In the genomic region with DNA sequence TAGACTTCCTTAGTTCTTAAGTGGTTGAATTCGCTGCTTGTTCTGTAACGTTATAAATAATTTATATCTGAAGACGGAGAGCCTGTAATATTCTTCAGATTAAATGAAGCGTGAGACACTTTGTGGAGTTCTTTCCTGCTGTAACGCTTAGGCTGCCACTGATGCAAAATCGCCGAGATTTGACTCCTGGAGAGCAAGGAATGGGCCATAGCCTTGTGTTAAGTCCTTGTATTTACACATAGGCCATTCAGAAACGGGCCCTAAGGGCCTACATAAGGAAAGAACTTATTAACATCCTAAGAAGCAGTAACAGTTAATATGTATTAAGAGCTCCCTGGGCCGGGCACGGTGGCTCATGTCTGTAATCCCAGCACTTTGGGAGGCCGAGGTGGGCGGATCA, we compare ENCODE assay signal across 2 cellular contexts.
TF ChIP-seq lines count a peak whose summit lies in the region.

No MANE protein-coding gene starts in this region.

TF ChIP-seq in SK-N-SH, 30 proteins besides CTCF, POLR2A, EP300 and RAD21 (continued from another document):
- TF ChIP-seq, protein P1, sequence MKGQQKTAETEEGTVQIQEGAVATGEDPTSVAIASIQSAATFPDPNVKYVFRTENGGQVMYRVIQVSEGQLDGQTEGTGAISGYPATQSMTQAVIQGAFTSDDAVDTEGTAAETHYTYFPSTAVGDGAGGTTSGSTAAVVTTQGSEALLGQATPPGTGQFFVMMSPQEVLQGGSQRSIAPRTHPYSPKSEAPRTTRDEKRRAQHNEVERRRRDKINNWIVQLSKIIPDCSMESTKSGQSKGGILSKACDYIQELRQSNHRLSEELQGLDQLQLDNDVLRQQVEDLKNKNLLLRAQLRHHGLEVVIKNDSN (IDR thresholded peaks at IDR 0.05; ENCODE audit: borderline replicate concordance, low read depth) = no peak
- TF ChIP-seq GABPA (IDR thresholded peaks at IDR 0.05; ENCODE audit: low read depth) = no peak
- TF ChIP-seq, protein P2, sequence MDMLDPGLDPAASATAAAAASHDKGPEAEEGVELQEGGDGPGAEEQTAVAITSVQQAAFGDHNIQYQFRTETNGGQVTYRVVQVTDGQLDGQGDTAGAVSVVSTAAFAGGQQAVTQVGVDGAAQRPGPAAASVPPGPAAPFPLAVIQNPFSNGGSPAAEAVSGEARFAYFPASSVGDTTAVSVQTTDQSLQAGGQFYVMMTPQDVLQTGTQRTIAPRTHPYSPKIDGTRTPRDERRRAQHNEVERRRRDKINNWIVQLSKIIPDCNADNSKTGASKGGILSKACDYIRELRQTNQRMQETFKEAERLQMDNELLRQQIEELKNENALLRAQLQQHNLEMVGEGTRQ (IDR thresholded peaks at IDR 0.05; ENCODE audit: borderline replicate concordance, low read depth, low read length) = no peak
- no peak for TF ChIP-seq EZH2phosphoT487 (IDR thresholded peaks at IDR 0.05; ENCODE audit: borderline replicate concordance, low read depth)
- no peak for TF ChIP-seq TCF12 (IDR thresholded peaks at IDR 0.05)
- TF ChIP-seq, protein P3, sequence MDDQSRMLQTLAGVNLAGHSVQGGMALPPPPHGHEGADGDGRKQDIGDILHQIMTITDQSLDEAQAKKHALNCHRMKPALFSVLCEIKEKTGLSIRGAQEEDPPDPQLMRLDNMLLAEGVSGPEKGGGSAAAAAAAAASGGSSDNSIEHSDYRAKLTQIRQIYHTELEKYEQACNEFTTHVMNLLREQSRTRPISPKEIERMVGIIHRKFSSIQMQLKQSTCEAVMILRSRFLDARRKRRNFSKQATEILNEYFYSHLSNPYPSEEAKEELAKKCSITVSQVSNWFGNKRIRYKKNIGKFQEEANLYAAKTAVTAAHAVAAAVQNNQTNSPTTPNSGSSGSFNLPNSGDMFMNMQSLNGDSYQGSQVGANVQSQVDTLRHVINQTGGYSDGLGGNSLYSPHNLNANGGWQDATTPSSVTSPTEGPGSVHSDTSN (IDR thresholded peaks at IDR 0.05) = no peak
- TF ChIP-seq, protein P4, sequence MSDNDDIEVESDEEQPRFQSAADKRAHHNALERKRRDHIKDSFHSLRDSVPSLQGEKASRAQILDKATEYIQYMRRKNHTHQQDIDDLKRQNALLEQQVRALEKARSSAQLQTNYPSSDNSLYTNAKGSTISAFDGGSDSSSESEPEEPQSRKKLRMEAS (IDR thresholded peaks at IDR 0.05; ENCODE audit: low read depth) = no peak
- TF ChIP-seq, protein P5, sequence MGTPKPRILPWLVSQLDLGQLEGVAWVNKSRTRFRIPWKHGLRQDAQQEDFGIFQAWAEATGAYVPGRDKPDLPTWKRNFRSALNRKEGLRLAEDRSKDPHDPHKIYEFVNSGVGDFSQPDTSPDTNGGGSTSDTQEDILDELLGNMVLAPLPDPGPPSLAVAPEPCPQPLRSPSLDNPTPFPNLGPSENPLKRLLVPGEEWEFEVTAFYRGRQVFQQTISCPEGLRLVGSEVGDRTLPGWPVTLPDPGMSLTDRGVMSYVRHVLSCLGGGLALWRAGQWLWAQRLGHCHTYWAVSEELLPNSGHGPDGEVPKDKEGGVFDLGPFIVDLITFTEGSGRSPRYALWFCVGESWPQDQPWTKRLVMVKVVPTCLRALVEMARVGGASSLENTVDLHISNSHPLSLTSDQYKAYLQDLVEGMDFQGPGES (IDR thresholded peaks at IDR 0.05; ENCODE audit: low read depth, low read length) = no peak
- TF ChIP-seq TEAD4 (IDR thresholded peaks at IDR 0.05; ENCODE audit: borderline replicate concordance, insufficient read depth) = no peak
- TF ChIP-seq NFIC (IDR thresholded peaks at IDR 0.05; ENCODE audit: borderline replicate concordance) = no peak
- TF ChIP-seq SIN3A (IDR thresholded peaks at IDR 0.05; ENCODE audit: borderline replicate concordance, low read depth, low read length) = no peak
- TF ChIP-seq POLR2AphosphoS5 (IDR thresholded peaks at IDR 0.05; ENCODE audit: low read depth, low read length) = no peak

TF ChIP-seq in SK-N-SH treated with all-trans-retinoic acid at 6 μM for 48 hours, 23 proteins besides CTCF, POLR2A, EP300 and RAD21 (continued from another document):
- no peak for TF ChIP-seq ARNTL (CRISPR knock-in tag; IDR thresholded peaks at IDR 0.05; ENCODE audit: borderline replicate concordance, low read depth)
- no peak for TF ChIP-seq ZFP3 (CRISPR knock-in tag; IDR thresholded peaks at IDR 0.05)
- no peak for TF ChIP-seq OSR1 (CRISPR knock-in tag; IDR thresholded peaks at IDR 0.05)
- TF ChIP-seq, protein P6, sequence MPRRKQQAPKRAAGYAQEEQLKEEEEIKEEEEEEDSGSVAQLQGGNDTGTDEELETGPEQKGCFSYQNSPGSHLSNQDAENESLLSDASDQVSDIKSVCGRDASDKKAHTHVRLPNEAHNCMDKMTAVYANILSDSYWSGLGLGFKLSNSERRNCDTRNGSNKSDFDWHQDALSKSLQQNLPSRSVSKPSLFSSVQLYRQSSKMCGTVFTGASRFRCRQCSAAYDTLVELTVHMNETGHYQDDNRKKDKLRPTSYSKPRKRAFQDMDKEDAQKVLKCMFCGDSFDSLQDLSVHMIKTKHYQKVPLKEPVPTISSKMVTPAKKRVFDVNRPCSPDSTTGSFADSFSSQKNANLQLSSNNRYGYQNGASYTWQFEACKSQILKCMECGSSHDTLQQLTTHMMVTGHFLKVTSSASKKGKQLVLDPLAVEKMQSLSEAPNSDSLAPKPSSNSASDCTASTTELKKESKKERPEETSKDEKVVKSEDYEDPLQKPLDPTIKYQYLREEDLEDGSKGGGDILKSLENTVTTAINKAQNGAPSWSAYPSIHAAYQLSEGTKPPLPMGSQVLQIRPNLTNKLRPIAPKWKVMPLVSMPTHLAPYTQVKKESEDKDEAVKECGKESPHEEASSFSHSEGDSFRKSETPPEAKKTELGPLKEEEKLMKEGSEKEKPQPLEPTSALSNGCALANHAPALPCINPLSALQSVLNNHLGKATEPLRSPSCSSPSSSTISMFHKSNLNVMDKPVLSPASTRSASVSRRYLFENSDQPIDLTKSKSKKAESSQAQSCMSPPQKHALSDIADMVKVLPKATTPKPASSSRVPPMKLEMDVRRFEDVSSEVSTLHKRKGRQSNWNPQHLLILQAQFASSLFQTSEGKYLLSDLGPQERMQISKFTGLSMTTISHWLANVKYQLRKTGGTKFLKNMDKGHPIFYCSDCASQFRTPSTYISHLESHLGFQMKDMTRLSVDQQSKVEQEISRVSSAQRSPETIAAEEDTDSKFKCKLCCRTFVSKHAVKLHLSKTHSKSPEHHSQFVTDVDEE (CRISPR knock-in tag; IDR thresholded peaks at IDR 0.05) = no peak
- no peak for TF ChIP-seq PPARA (CRISPR knock-in tag; IDR thresholded peaks at IDR 0.05; ENCODE audit: borderline replicate concordance)
- TF ChIP-seq, protein P7, sequence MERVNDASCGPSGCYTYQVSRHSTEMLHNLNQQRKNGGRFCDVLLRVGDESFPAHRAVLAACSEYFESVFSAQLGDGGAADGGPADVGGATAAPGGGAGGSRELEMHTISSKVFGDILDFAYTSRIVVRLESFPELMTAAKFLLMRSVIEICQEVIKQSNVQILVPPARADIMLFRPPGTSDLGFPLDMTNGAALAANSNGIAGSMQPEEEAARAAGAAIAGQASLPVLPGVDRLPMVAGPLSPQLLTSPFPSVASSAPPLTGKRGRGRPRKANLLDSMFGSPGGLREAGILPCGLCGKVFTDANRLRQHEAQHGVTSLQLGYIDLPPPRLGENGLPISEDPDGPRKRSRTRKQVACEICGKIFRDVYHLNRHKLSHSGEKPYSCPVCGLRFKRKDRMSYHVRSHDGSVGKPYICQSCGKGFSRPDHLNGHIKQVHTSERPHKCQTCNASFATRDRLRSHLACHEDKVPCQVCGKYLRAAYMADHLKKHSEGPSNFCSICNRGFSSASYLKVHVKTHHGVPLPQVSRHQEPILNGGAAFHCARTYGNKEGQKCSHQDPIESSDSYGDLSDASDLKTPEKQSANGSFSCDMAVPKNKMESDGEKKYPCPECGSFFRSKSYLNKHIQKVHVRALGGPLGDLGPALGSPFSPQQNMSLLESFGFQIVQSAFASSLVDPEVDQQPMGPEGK (CRISPR knock-in tag; IDR thresholded peaks at IDR 0.05; ENCODE audit: borderline replicate concordance) = no peak
- no peak for TF ChIP-seq SNAI2 (CRISPR knock-in tag; IDR thresholded peaks at IDR 0.05)
- TF ChIP-seq, protein P8, sequence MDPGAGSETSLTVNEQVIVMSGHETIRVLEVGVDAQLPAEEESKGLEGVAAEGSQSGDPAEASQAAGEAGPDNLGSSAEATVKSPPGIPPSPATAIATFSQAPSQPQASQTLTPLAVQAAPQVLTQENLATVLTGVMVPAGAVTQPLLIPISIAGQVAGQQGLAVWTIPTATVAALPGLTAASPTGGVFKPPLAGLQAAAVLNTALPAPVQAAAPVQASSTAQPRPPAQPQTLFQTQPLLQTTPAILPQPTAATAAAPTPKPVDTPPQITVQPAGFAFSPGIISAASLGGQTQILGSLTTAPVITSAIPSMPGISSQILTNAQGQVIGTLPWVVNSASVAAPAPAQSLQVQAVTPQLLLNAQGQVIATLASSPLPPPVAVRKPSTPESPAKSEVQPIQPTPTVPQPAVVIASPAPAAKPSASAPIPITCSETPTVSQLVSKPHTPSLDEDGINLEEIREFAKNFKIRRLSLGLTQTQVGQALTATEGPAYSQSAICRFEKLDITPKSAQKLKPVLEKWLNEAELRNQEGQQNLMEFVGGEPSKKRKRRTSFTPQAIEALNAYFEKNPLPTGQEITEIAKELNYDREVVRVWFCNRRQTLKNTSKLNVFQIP (CRISPR knock-in tag; IDR thresholded peaks at IDR 0.05; ENCODE audit: borderline replicate concordance, low read depth) = no peak
- no peak for TF ChIP-seq CSDC2 (CRISPR knock-in tag; IDR thresholded peaks at IDR 0.05)
